ENCODE assay signal across 21 cellular contexts in the genomic region with DNA sequence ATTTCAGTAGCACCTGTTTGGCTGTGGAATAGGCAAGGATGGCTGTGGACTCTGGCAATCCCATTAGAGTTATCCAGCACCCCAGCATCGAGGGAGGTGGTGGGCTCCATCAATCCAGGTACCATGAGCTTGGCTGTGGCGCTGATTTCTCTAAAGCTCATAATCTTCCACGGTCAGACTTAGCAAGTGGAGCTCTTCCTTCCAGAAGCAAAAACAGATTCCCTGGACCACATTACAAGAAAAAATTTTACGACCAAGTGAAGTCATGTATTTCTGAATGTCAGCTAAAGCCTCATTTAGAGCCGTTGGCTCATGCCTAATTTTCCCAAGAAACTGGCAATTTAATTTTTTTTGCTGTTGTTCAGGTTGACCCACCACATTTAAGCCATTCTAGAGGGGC.
"Had no signal": no experiment of that assay in that cellular context is flagged by ENCODE, and none has a peak within 500 bp of the region (broad histone marks: within the 10 kb centered on the region; RNA-seq: fewer than 3 reads in every experiment).

No MANE protein-coding gene starts in this region.

- H3K36me3 Mint-ChIP-seq: naive B cell had no signal

- ATAC-seq: activated naive CD8-positive, alpha-beta T cell treated with anti-CD3 and anti-CD28 coated beads, Interleukin-2, amount 50 U/mL, for 24 hours; heart right ventricle; mucosa of descending colon; sciatic nerve had no signal

- H3K27ac Mint-ChIP-seq: activated CD4-positive, alpha-beta T cell treated with anti-CD3 and anti-CD28 coated beads, Interleukin-2, amount 10 ng/mL, durations not matched to agents 24 days and 14 days had no signal

- H3K79me2 ChIP-seq: parathyroid adenoma had no signal

- H3K27ac ChIP-seq: brain microvascular endothelial cell, coronary artery, heart right ventricle, parathyroid adenoma, stomach, vagina had no signal

- H3K9ac ChIP-seq: parathyroid adenoma had no signal

- H3K9me3 ChIP-seq: heart right ventricle, left ventricle myocardium inferior, mucosa of descending colon, stomach, vagina had no signal

- H3K4me3 ChIP-seq: coronary artery, heart right ventricle, left ventricle myocardium inferior, mucosa of descending colon, smooth muscle cell, stomach, vagina had no signal

- DNase-seq: activated CD4-positive, alpha-beta T cell treated with anti-CD3 and anti-CD28 coated beads, Interleukin-2, amount 10 ng/mL, durations not matched to agents 24 days and 14 days; activated CD4-positive, CD25-positive, alpha-beta regulatory T cell; activated naive CD8-positive, alpha-beta T cell treated with anti-CD3 and anti-CD28 coated beads, Interleukin-2, amount 50 U/mL, for 24 hours; anterior cingulate cortex; brain microvascular endothelial cell; heart right ventricle; kidney glomerular epithelial cell; left ventricle myocardium inferior; mammary epithelial cell; mucosa of descending colon; naive B cell; stimulated activated CD4-positive, alpha-beta T cell treated with anti-CD3 and anti-CD28 coated beads, Interleukin-4, amount 100 ng/mL, for 1 hour; stomach; T-helper 1 cell; T1000; trophoblast cell had no signal

- H3K36me3 ChIP-seq: brain microvascular endothelial cell, heart right ventricle, left ventricle myocardium inferior, stomach, vagina had no signal

- H3K27me3 ChIP-seq: brain microvascular endothelial cell, heart right ventricle, stomach, vagina had no signal

- H3K4me3 Mint-ChIP-seq: activated CD4-positive, alpha-beta T cell treated with anti-CD3 and anti-CD28 coated beads, Interleukin-2, amount 10 ng/mL, durations not matched to agents 24 days and 14 days; activated naive CD8-positive, alpha-beta T cell treated with anti-CD3 and anti-CD28 coated beads, Interleukin-2, amount 50 U/mL, for 24 hours had no signal

- H3K27me3 Mint-ChIP-seq: activated CD4-positive, alpha-beta T cell treated with anti-CD3 and anti-CD28 coated beads, Interleukin-2, amount 10 ng/mL, durations not matched to agents 24 days and 14 days; activated naive CD8-positive, alpha-beta T cell treated with anti-CD3 and anti-CD28 coated beads, Interleukin-2, amount 50 U/mL, for 24 hours; naive B cell had no signal

- H3K4me2 ChIP-seq: smooth muscle cell had no signal

- H3K4me1 ChIP-seq: parathyroid adenoma had no signal

- H3K9me3 Mint-ChIP-seq: activated CD4-positive, alpha-beta T cell treated with anti-CD3 and anti-CD28 coated beads, Interleukin-2, amount 10 ng/mL, durations not matched to agents 24 days and 14 days; activated naive CD8-positive, alpha-beta T cell treated with anti-CD3 and anti-CD28 coated beads, Interleukin-2, amount 50 U/mL, for 24 hours; naive B cell had no signal
